ENCODE assay signal across 7 cellular contexts in genomic region chr20:33211817-33212424, GRCh38. TPM values are rescaled to one million over a fixed set of nuclear protein-coding genes. Genes with fewer than 3 reads are reported as not detected.
A peak's percentile ranks its signal among the peaks of the same experiment; 100 is the strongest.
DNase-seq lines count a peak whose midpoint lies in the region; TF ChIP-seq lines count a peak whose summit lies in the region.

No MANE protein-coding gene starts in this region.

- no peaks in the 10 kb centered on the region for H3K4me1 Mint-ChIP-seq in immature natural killer cell

- TF ChIP-seq EP300 in Ishikawa (IDR thresholded peaks at IDR 0.05; ENCODE audit: borderline replicate concordance), result no peak

- peak; percentile 31 for DNase-seq in Daoy (ENCODE audit: low read depth)
- DNase-seq in OCI-LY7 (ENCODE audit: low spot score), result peak; percentile 51
- peak; percentile 44 for DNase-seq in mammary epithelial cell
- DNase-seq in lung microvascular endothelial cell (ENCODE audit: low read depth in 2 of 2), result peak; percentile 56 to 60
- no peak for DNase-seq in immature natural killer cell
- DNase-seq in globus pallidus (ENCODE audit: low spot score), result no peak

- CTCF ChIA-PET in OCI-LY7 (lab: Charles Lee; ENCODE audit: unreplicated experiment), result interaction anchor here (0.7 kb wide), 1 partner anchor 18 kb away, joined by 3 read pairs; no protein-coding TSS in a partner anchor
- CTCF ChIA-PET in mammary epithelial cell (lab: Charles Lee; ENCODE audit: low non-redundant PET), result interaction anchor here (0.8 kb wide), 1 partner anchor 116 kb away, joined by 6 read pairs; no protein-coding TSS in a partner anchor

- no peak overlapping the region for H3K4me3 ChIP-seq in OCI-LY7 (ENCODE audit: low read depth, low read length, poor library complexity, severe bottlenecking)
- no peak overlapping the region for H3K4me3 ChIP-seq in mammary epithelial cell (replicated peaks in 1 of 3; ENCODE audit: insufficient read depth in 1 of 3, low read depth in 2 of 3, low read length in 3 of 3)

- BruUV-seq in OCI-LY7 (replicated peaks; lab: Mats Ljungman, UMichigan) (no TSS peak), mammary epithelial cell (replicated peaks; lab: Mats Ljungman, UMichigan) (no TSS peak)

- no peaks in the 10 kb centered on the region for H3K9me2 ChIP-seq in OCI-LY7 (ENCODE audit: insufficient read depth, low read length)

- POLR2A ChIA-PET in OCI-LY7 (lab: Charles Lee), result no interaction called here

- H3K27ac ChIP-seq in OCI-LY7 (ENCODE audit: low read depth, low read length, poor library complexity, severe bottlenecking) (no peak overlapping the region), mammary epithelial cell (ENCODE audit: insufficient read depth, low read depth, low read length) (no peak overlapping the region)

- peak; percentile 74 for TF ChIP-seq CTCF in OCI-LY7 (conservative IDR thresholded peaks at IDR 0.05; ENCODE audit: low read length)
- peak; percentile 45 to 62 for TF ChIP-seq CTCF in mammary epithelial cell (conservative IDR thresholded peaks at IDR 0.05 in 1 of 2, IDR thresholded peaks at IDR 0.05 in 1 of 2; ENCODE audit: extremely low read depth in 1 of 2, insufficient read depth in 1 of 2, low read depth in 1 of 2, low read length in 2 of 2)

- no peak overlapping the region for H3K4me3 Mint-ChIP-seq in immature natural killer cell

- H3K4me1 ChIP-seq in OCI-LY7 (ENCODE audit: insufficient read depth, low read length, poor library complexity, severe bottlenecking), result no peaks in the 10 kb centered on the region
- no peaks in the 10 kb centered on the region for H3K4me1 ChIP-seq in mammary epithelial cell (ENCODE audit: insufficient read depth, low read length)

- WGBS in mammary epithelial cell (ENCODE audit: low coverage, missing lambda C conversion rate), result 18% methylated on average over 5 of the region's 5 CpGs

- intact Hi-C loops in OCI-LY7 (cut with micrococcal nuclease; ENCODE audit: unreplicated experiment) (no loop called here), mammary epithelial cell (cut with micrococcal nuclease) (loop anchor here (1.0 to 5.0 kb wide), 3 partner anchors 116 to 420 kb away; no protein-coding TSS in a partner anchor)

- dilution Hi-C loops in mammary epithelial cell (cut with HindIII; ENCODE audit: low sequenced_read_pairs), result no loop called here

- no peaks in the 10 kb centered on the region for H3K9me3 ChIP-seq in OCI-LY7 (ENCODE audit: low read length)
- no peaks in the 10 kb centered on the region for H3K9me3 ChIP-seq in mammary epithelial cell (replicated peaks; ENCODE audit: insufficient read depth, low read length)

- peak; percentile 76 for TF ChIP-seq RAD21 in Ishikawa (IDR thresholded peaks at IDR 0.05; ENCODE audit: low read depth)

- no peak overlapping the region for H3K27ac Mint-ChIP-seq in immature natural killer cell

- H3K36me3 Mint-ChIP-seq in immature natural killer cell, result peaks cover 0 to 3% (median 0%) of the 10 kb centered on the region in 3 donors

- H2AFZ ChIP-seq in OCI-LY7 (ENCODE audit: low read length) (no peak overlapping the region), mammary epithelial cell (ENCODE audit: low read depth, low read length) (no peak overlapping the region)

- H3K79me2 ChIP-seq in OCI-LY7 (ENCODE audit: insufficient read depth, low read depth, low read length) (no peaks in the 10 kb centered on the region), mammary epithelial cell (ENCODE audit: insufficient read depth, low read length) (no peaks in the 10 kb centered on the region)

- H4K20me1 ChIP-seq in OCI-LY7 (ENCODE audit: insufficient read depth, low read length) (no peaks in the 10 kb centered on the region; the same call in 1 of the 2 replicates), mammary epithelial cell (ENCODE audit: insufficient read depth, low read length) (no peaks in the 10 kb centered on the region)

- H3K9me3 Mint-ChIP-seq in immature natural killer cell, result peaks cover 0 to 5% (median 0%) of the 10 kb centered on the region in 6 donors

- in situ Hi-C loops in mammary epithelial cell (cut with MboI; ENCODE audit: low sequenced_read_pairs in 2 of 2), result no loop called here

- H3K27me3 ChIP-seq in mammary epithelial cell (ENCODE audit: insufficient read depth, low read length), result no peaks in the 10 kb centered on the region

- H3K4me2 ChIP-seq in OCI-LY7 (ENCODE audit: low read length) (no peak overlapping the region), mammary epithelial cell (ENCODE audit: insufficient read depth, low read depth, low read length) (no peak overlapping the region)

- peaks cover 10 to 26% (median 14%) of the 10 kb centered on the region in 3 donors for H3K27me3 Mint-ChIP-seq in immature natural killer cell (ENCODE audit: low read depth in 3 of 3)

- H3K36me3 ChIP-seq in OCI-LY7 (ENCODE audit: insufficient read depth, low read length), result no peaks in the 10 kb centered on the region
- H3K36me3 ChIP-seq in mammary epithelial cell (ENCODE audit: insufficient read depth, low read length), result no peaks in the 10 kb centered on the region

- no peak overlapping the region for H3K9ac ChIP-seq in mammary epithelial cell (ENCODE audit: insufficient read depth, low read length)

TF ChIP-seq in Ishikawa, 13 proteins besides CTCF, POLR2A, EP300 and RAD21:
- no peak for TF ChIP-seq TCF12 (IDR thresholded peaks at IDR 0.05; ENCODE audit: low read depth)
- no peak for TF ChIP-seq TAF1 (IDR thresholded peaks at IDR 0.05; ENCODE audit: low read depth)
- no peak for TF ChIP-seq CEBPB (IDR thresholded peaks at IDR 0.05)

RNA-seq across cellular contexts. Expression of gene BPIFA3, which starts 5.2 kb away (rescaled TPM):
- total RNA-seq in Daoy (2014; rRNA removed; shearing (Covaris generic)), result not detected in 2 replicates
- total RNA-seq in OCI-LY7 (2014; rRNA removed; shearing (Covaris generic)), result not detected in 2 replicates
- total RNA-seq in OCI-LY7 (2022) (not detected in 2 replicates), mammary epithelial cell (not detected), lung microvascular endothelial cell (not detected in 2 replicates)
- polyA plus RNA-seq in mammary epithelial cell (not detected), immature natural killer cell (not detected)
- polyA minus RNA-seq in mammary epithelial cell, result not detected

RNA-seq across cellular contexts. Expression of gene BPIFA1, which starts 23.9 kb away (rescaled TPM):
- total RNA-seq in Daoy (2014; rRNA removed; shearing (Covaris generic)), result not detected in 2 replicates
- total RNA-seq in OCI-LY7 (2014; rRNA removed; shearing (Covaris generic)), result not detected in 2 replicates
- total RNA-seq in OCI-LY7 (2022) (not detected in 2 replicates), mammary epithelial cell (not detected), lung microvascular endothelial cell (not detected in 2 replicates)
- polyA plus RNA-seq in mammary epithelial cell (not detected), immature natural killer cell (not detected)
- polyA minus RNA-seq in mammary epithelial cell, result not detected

RNA-seq across cellular contexts. Expression of gene BPIFA2, which starts 44.0 kb away (rescaled TPM):
- not detected in 2 replicates for total RNA-seq in Daoy (2014; rRNA removed; shearing (Covaris generic))
- total RNA-seq in OCI-LY7 (2014; rRNA removed; shearing (Covaris generic)), result not detected in 2 replicates
- total RNA-seq in OCI-LY7 (2022), result not detected in 2 replicates
- not detected for total RNA-seq in mammary epithelial cell
- not detected for polyA plus RNA-seq in mammary epithelial cell
- not detected for polyA minus RNA-seq in mammary epithelial cell
- total RNA-seq in lung microvascular endothelial cell, result not detected in 2 replicates
- not detected for polyA plus RNA-seq in immature natural killer cell

Comparison
In these comparisons a context has a peak if more than half of its experiments do, and no peak if none do; other contexts are left out.
1. DNase-seq: peak in Daoy (single experiment), OCI-LY7 (single experiment), mammary epithelial cell (single experiment) and lung microvascular endothelial cell (2 of 2); none in immature natural killer cell (0 of 3) and globus pallidus (single experiment).